Comparison of ENCODE assay signal across 10 cellular contexts in genomic region chr14:73943083-73943482, GRCh38. TPM values are rescaled to one million over a fixed set of nuclear protein-coding genes. Genes with fewer than 3 reads are reported as not detected.
DNase-seq lines count a peak whose midpoint lies in the region; FAIRE-seq and TF ChIP-seq lines count a peak whose summit lies in the region.
"Had no signal": no experiment of that assay in that cellular context is flagged by ENCODE, and none has a peak within 500 bp of the region (broad histone marks: within the 10 kb centered on the region; RNA-seq: fewer than 3 reads in every experiment).

No MANE protein-coding gene starts in this region.

- H3K36me3 ChIP-seq in small intestine (ENCODE audit: control insufficient read depth in 2 of 2, insufficient read depth in 2 of 2, low read length in 2 of 2): peaks cover 0 to 4% of the 10 kb centered on the region in 2 donors

- intact Hi-C loops in activated CD4-positive, alpha-beta memory T cell treated with anti-CD3 and anti-CD28 coated beads for 36 hours (cut with micrococcal nuclease): no loop called here

- no peak for TF ChIP-seq CTCF in foreskin fibroblast (IDR thresholded peaks at IDR 0.05; ENCODE audit: low read depth, low read length)

- peak overlapping the region; percentile 21 for H3K27ac Mint-ChIP-seq in activated CD4-positive, alpha-beta memory T cell treated with anti-CD3 and anti-CD28 coated beads, Interleukin-2, amount 10 ng/mL, durations not matched to agents 7 days and 5 days
- H3K27ac Mint-ChIP-seq in activated CD4-positive, alpha-beta memory T cell treated with anti-CD3 and anti-CD28 coated beads for 36 hours: no peak overlapping the region
- H3K27ac Mint-ChIP-seq: B cell had no signal

- no peaks in the 10 kb centered on the region for H3K27me3 ChIP-seq in small intestine (ENCODE audit: control insufficient read depth in 2 of 2, insufficient read depth in 2 of 2, low read length in 2 of 2)

- WGBS in small intestine, 3 donors: 19 to 44% (median 38%) methylated on average over 4 of the region's 4 CpGs

- no peaks in the 10 kb centered on the region for H3K36me3 Mint-ChIP-seq in activated CD4-positive, alpha-beta memory T cell treated with anti-CD3 and anti-CD28 coated beads, Interleukin-2, amount 10 ng/mL, durations not matched to agents 7 days and 5 days (ENCODE audit: low read depth)
- H3K36me3 Mint-ChIP-seq in activated CD4-positive, alpha-beta memory T cell treated with anti-CD3 and anti-CD28 coated beads for 36 hours: no peaks in the 10 kb centered on the region

- no peak for DNase-seq in activated CD4-positive, alpha-beta memory T cell treated with anti-CD3 and anti-CD28 coated beads, Interleukin-2, amount 10 ng/mL, durations not matched to agents 7 days and 5 days
- no peak for DNase-seq in activated CD4-positive, alpha-beta memory T cell treated with anti-CD3 and anti-CD28 coated beads for 36 hours
- DNase-seq in SIG-M5 (lab: John Stamatoyannopoulos, UW) (peak; percentile 22), foreskin fibroblast (peak; percentile 81 to 88), small intestine (peak; percentile 57), NCI-H2171 (lab: John Stamatoyannopoulos, UW) (no peak), DMS53 treated with DMSO at 0.1 percent for 48 hours (lab: John Stamatoyannopoulos, UW; ENCODE audit: unreplicated experiment) (no peak)
- no peak for DNase-seq in activated CD8-positive, alpha-beta memory T cell treated with anti-CD3 and anti-CD28 coated beads, Interleukin-2, amount 50 U/mL, for 48 hours

- no peak overlapping the region for H3K4me3 ChIP-seq in foreskin fibroblast (ENCODE audit: low read depth in 1 of 2, low read length in 2 of 2)
- H3K4me3 ChIP-seq in small intestine (ENCODE audit: low read depth in 1 of 2, low read length in 2 of 2): no peak overlapping the region

- no peaks in the 10 kb centered on the region for H3K27me3 Mint-ChIP-seq in activated CD4-positive, alpha-beta memory T cell treated with anti-CD3 and anti-CD28 coated beads, Interleukin-2, amount 10 ng/mL, durations not matched to agents 7 days and 5 days
- H3K27me3 Mint-ChIP-seq in activated CD4-positive, alpha-beta memory T cell treated with anti-CD3 and anti-CD28 coated beads for 36 hours: no peaks in the 10 kb centered on the region
- H3K27me3 Mint-ChIP-seq: B cell had no signal

- POLR2A ChIA-PET in activated CD4-positive, alpha-beta memory T cell treated with anti-CD3 and anti-CD28 coated beads, Interleukin-2, amount 10 ng/mL, durations not matched to agents 7 days and 5 days (lab: Charles Lee): no interaction called here
- POLR2A ChIA-PET in activated CD4-positive, alpha-beta memory T cell treated with anti-CD3 and anti-CD28 coated beads for 36 hours (lab: Charles Lee): no interaction called here

- no peak for FAIRE-seq in small intestine (lab: Jason Lieb, UNC)
- FAIRE-seq: islet of Langerhans had no signal

- peaks cover 21% of the 10 kb centered on the region for H3K4me1 Mint-ChIP-seq in activated CD4-positive, alpha-beta memory T cell treated with anti-CD3 and anti-CD28 coated beads, Interleukin-2, amount 10 ng/mL, durations not matched to agents 7 days and 5 days
- H3K4me1 Mint-ChIP-seq in activated CD4-positive, alpha-beta memory T cell treated with anti-CD3 and anti-CD28 coated beads for 36 hours (ENCODE audit: low read depth): no peaks in the 10 kb centered on the region
- H3K4me1 Mint-ChIP-seq: B cell had no signal

- H3K27ac ChIP-seq in small intestine (ENCODE audit: low read depth in 1 of 2, low read length in 1 of 2): no peak overlapping the region

- H3K4me1 ChIP-seq in small intestine (ENCODE audit: control insufficient read depth in 2 of 2, insufficient read depth in 1 of 2, low read depth in 1 of 2, low read length in 1 of 2): no peaks in the 10 kb centered on the region

- CTCF ChIA-PET in activated CD4-positive, alpha-beta memory T cell treated with anti-CD3 and anti-CD28 coated beads, Interleukin-2, amount 10 ng/mL, durations not matched to agents 7 days and 5 days (lab: Charles Lee): interaction anchor here (1.3 kb wide), 1 partner anchor 8 kb away, joined by 3 read pairs; no protein-coding TSS in a partner anchor
- CTCF ChIA-PET in activated CD4-positive, alpha-beta memory T cell treated with anti-CD3 and anti-CD28 coated beads for 36 hours (lab: Charles Lee): no interaction called here

- H3K9me3 ChIP-seq in small intestine (ENCODE audit: control insufficient read depth, low read depth): no peaks in the 10 kb centered on the region

- H3K9me3 Mint-ChIP-seq in activated CD4-positive, alpha-beta memory T cell treated with anti-CD3 and anti-CD28 coated beads, Interleukin-2, amount 10 ng/mL, durations not matched to agents 7 days and 5 days: no peaks in the 10 kb centered on the region
- H3K9me3 Mint-ChIP-seq in activated CD4-positive, alpha-beta memory T cell treated with anti-CD3 and anti-CD28 coated beads for 36 hours: no peaks in the 10 kb centered on the region

- no peak overlapping the region for H3K4me3 Mint-ChIP-seq in activated CD4-positive, alpha-beta memory T cell treated with anti-CD3 and anti-CD28 coated beads, Interleukin-2, amount 10 ng/mL, durations not matched to agents 7 days and 5 days
- no peak overlapping the region for H3K4me3 Mint-ChIP-seq in activated CD4-positive, alpha-beta memory T cell treated with anti-CD3 and anti-CD28 coated beads for 36 hours
- H3K4me3 Mint-ChIP-seq: B cell had no signal

RNA-seq across cellular contexts. Expression of gene FAM161B, which starts 6.8 kb away (rescaled TPM):
- 1 to 10 TPM; 1.8 to 2.1 TPM for total RNA-seq in activated CD4-positive, alpha-beta memory T cell treated with anti-CD3 and anti-CD28 coated beads, Interleukin-2, amount 10 ng/mL, durations not matched to agents 7 days and 5 days
- total RNA-seq in activated CD4-positive, alpha-beta memory T cell treated with anti-CD3 and anti-CD28 coated beads for 36 hours: 1 to 10 TPM; 1.1 to 1.4 TPM
- polyA plus RNA-seq in small intestine: 1 to 10 TPM; 2.0 to 5.1 (median 2.4) TPM

RNA-seq across cellular contexts. Expression of gene COQ6, which starts 7.0 kb away (rescaled TPM):
- 10 to 100 TPM; 13.2 to 15.5 TPM for total RNA-seq in activated CD4-positive, alpha-beta memory T cell treated with anti-CD3 and anti-CD28 coated beads, Interleukin-2, amount 10 ng/mL, durations not matched to agents 7 days and 5 days
- total RNA-seq in activated CD4-positive, alpha-beta memory T cell treated with anti-CD3 and anti-CD28 coated beads for 36 hours: 10 to 100 TPM; 18.7 to 19.3 TPM
- polyA plus RNA-seq in small intestine: 10 to 100 TPM in 2 of 3 donors, 1 to 10 TPM in 1; 10.0 to 18.8 (median 18.7) TPM

RNA-seq across cellular contexts. Expression of gene ZNF410, which starts 56.4 kb away (rescaled TPM):
- 10 to 100 TPM; 54.2 to 56.5 TPM for total RNA-seq in activated CD4-positive, alpha-beta memory T cell treated with anti-CD3 and anti-CD28 coated beads, Interleukin-2, amount 10 ng/mL, durations not matched to agents 7 days and 5 days
- 10 to 100 TPM; 65.2 to 68.7 TPM for total RNA-seq in activated CD4-positive, alpha-beta memory T cell treated with anti-CD3 and anti-CD28 coated beads for 36 hours
- polyA plus RNA-seq in small intestine: 10 to 100 TPM; 30.7 to 50.1 (median 37.3) TPM

Comparison
In these comparisons a context has a peak if more than half of its experiments do, and no peak if none do; other contexts are left out.
1. DNase-seq: peak in SIG-M5 (single experiment), foreskin fibroblast (2 of 2) and small intestine (single experiment); none in activated CD4-positive, alpha-beta memory T cell treated with anti-CD3 and anti-CD28 coated beads, Interleukin-2, amount 10 ng/mL, durations not matched to agents 7 days and 5 days (single experiment), activated CD4-positive, alpha-beta memory T cell treated with anti-CD3 and anti-CD28 coated beads for 36 hours (single experiment), NCI-H2171 (single experiment), activated CD8-positive, alpha-beta memory T cell treated with anti-CD3 and anti-CD28 coated beads, Interleukin-2, amount 50 U/mL, for 48 hours (single experiment) and DMS53 treated with DMSO at 0.1 percent for 48 hours (single experiment).